ENCODE assay signal across 8 cellular contexts in the genomic region with DNA sequence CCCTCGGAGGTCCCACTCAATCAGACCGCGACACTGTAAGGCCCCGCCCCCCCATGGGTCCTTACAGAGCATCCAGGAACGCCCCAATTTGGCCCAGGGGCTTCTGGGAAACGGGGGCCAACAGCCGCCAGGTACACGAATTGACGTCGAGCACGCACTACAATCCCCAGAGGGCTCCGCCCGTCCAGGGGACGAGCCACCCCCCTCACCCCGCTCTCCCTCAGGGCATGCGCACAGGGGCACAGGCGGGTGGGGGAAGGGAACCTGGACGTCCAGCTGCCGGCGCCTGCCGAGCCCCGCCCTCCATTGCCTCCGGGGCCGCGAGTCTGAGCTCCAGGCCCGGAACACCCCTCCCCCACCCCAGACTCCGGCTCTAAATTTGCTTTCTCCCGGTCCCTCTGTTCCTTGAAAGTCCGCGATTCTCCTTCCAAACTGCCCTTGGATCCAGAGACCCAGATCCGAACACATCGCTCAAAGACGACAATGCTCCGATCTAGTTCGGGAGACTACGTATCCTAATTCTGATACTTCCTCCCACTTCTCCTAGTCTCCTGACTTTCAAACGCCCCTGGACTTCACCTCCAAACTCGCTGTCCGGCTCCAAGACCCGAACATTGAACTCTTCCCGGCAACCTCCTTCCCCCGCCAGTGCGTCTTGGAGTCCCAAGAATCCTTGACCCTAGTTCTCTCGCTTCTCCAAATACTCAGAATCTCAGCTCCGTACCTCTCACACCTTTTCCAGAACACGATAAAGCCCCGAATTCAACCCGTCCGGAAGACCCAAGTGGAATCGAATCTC. TPM values are rescaled to one million over a fixed set of nuclear protein-coding genes. Genes with fewer than 3 reads are reported as not detected.
A peak's percentile ranks its signal among the peaks of the same experiment; 100 is the strongest.
DNase-seq lines count a peak whose midpoint lies in the region; ATAC-seq lines count a peak whose summit lies in the region.

No MANE protein-coding gene starts in this region.

- H3K36me3 ChIP-seq in mesenchymal stem cell (ENCODE audit: control insufficient read depth in 1 of 2, insufficient read depth in 2 of 2, low read depth in 1 of 2, low read length in 2 of 2), result peaks cover 39% of the 10 kb centered on the region in 2 experiments

- peak overlapping the region; percentile 93 for H2BK120ac ChIP-seq in mesenchymal stem cell (ENCODE audit: low read depth, low read length)

- H3K9ac ChIP-seq in mesenchymal stem cell (ENCODE audit: low read length), result peak overlapping the region; percentile 97

- no peaks in the 10 kb centered on the region for H3K9me3 Mint-ChIP-seq in effector memory CD8-positive, alpha-beta T cell

- H3K27me3 Mint-ChIP-seq in effector memory CD8-positive, alpha-beta T cell, result no peaks in the 10 kb centered on the region

- H3K27me3 ChIP-seq in mesenchymal stem cell (ENCODE audit: control insufficient read depth in 1 of 2, insufficient read depth in 1 of 2, low read length in 2 of 2), result no peaks in the 10 kb centered on the region

- ATAC-seq in GM21360 (IDR thresholded peaks at IDR 0.05; ENCODE audit: unreplicated experiment), result peak; percentile 59
- ATAC-seq in effector memory CD8-positive, alpha-beta T cell (replicated peaks), result peak; percentile 78

- peak overlapping the region; percentile 97 to 99 for H3K18ac ChIP-seq in mesenchymal stem cell (ENCODE audit: low read depth in 1 of 2, low read length in 2 of 2)

- H3K4me2 ChIP-seq in mesenchymal stem cell (ENCODE audit: low read length, poor library complexity, severe bottlenecking), result peak overlapping the region; percentile 48

- peak overlapping the region; percentile 99 for H3K27ac ChIP-seq in mesenchymal stem cell (ENCODE audit: low read length, poor library complexity, severe bottlenecking)

- DNase-seq in CMK (ENCODE audit: low read depth) (peak; percentile 98), HT1080 (ENCODE audit: low read depth) (peak; percentile 100), NOMO-1 (lab: John Stamatoyannopoulos, UW; ENCODE audit: unreplicated experiment in 2 of 2) (peak; percentile 99), mesenchymal stem cell (peak; percentile 100)
- peak; percentile 79 to 98 (median 94) for DNase-seq in activated CD8-positive, alpha-beta memory T cell treated with anti-CD3 and anti-CD28 coated beads for 48 hours (ENCODE audit: low read depth in 2 of 3, low spot score in 2 of 3)
- peak; percentile 96 to 99 (median 97) for DNase-seq in effector memory CD8-positive, alpha-beta T cell
- peak; percentile 99 for DNase-seq in stimulated activated CD8-positive, alpha-beta memory T cell treated with anti-CD3 and anti-CD28 coated beads, Interleukin-12 subunit alpha, Interleukin-12 subunit beta, amount 100 ng/mL, for 24 hours (ENCODE audit: extremely low read depth)

- no peak overlapping the region for H2AFZ ChIP-seq in mesenchymal stem cell (ENCODE audit: low read depth, low read length)

- peak overlapping the region; percentile 93 to 96 for H3K27ac Mint-ChIP-seq in effector memory CD8-positive, alpha-beta T cell

- H3K79me1 ChIP-seq in mesenchymal stem cell (replicated peaks; ENCODE audit: low read length, poor library complexity, severe bottlenecking), result peaks cover 5% of the 10 kb centered on the region

- peak overlapping the region in 1 of 2 experiments; percentile 68 for H2BK12ac ChIP-seq in mesenchymal stem cell (ENCODE audit: low read length in 2 of 2)

- no peaks in the 10 kb centered on the region for H3K9me3 ChIP-seq in mesenchymal stem cell (ENCODE audit: control insufficient read depth, low read length)

- peak overlapping the region; percentile 69 for H4K8ac ChIP-seq in mesenchymal stem cell (ENCODE audit: low read length)

- peaks cover 20% of the 10 kb centered on the region for H3K4me1 ChIP-seq in mesenchymal stem cell (ENCODE audit: control insufficient read depth, insufficient read depth, low read depth, low read length)

- peak overlapping the region; percentile 73 to 79 for H3K14ac ChIP-seq in mesenchymal stem cell (ENCODE audit: low read length in 2 of 2)

- H3K4me1 Mint-ChIP-seq in effector memory CD8-positive, alpha-beta T cell (ENCODE audit: low read depth in 2 of 2), result peaks cover 13 to 25% of the 10 kb centered on the region in 2 donors

- H3K4ac ChIP-seq in mesenchymal stem cell (ENCODE audit: low read depth in 1 of 2, low read length in 2 of 2), result peak overlapping the region; percentile 97

- H4K91ac ChIP-seq in mesenchymal stem cell (ENCODE audit: low read length), result peak overlapping the region; percentile 90

- H3K23ac ChIP-seq in mesenchymal stem cell (ENCODE audit: low read length in 2 of 2), result peak overlapping the region in 1 of 2 experiments; percentile 70

- H3K4me3 ChIP-seq in mesenchymal stem cell (ENCODE audit: insufficient read depth in 1 of 2, low read depth in 1 of 2, low read length in 2 of 2), result peak overlapping the region; percentile 94 to 97

- peaks cover 39% of the 10 kb centered on the region for H3K36me3 Mint-ChIP-seq in effector memory CD8-positive, alpha-beta T cell (ENCODE audit: insufficient read depth)

- H2BK15ac ChIP-seq in mesenchymal stem cell (ENCODE audit: low read depth, poor library complexity, severe bottlenecking), result peak overlapping the region; percentile 91

- H3K4me3 Mint-ChIP-seq in effector memory CD8-positive, alpha-beta T cell, result peak overlapping the region; percentile 94 to 98

- under 1% methylated on average over 49 of the region's 50 CpGs for WGBS in mesenchymal stem cell

- peak overlapping the region; percentile 99 for H2AK5ac ChIP-seq in mesenchymal stem cell (ENCODE audit: low read length, severe bottlenecking)

- peak overlapping the region; percentile 95 for H2BK5ac ChIP-seq in mesenchymal stem cell (ENCODE audit: low read depth, low read length, poor library complexity, severe bottlenecking)

RNA-seq across cellular contexts. Expression of a gene that starts 0.8 kb away (rescaled TPM):
- total RNA-seq in HT1080 (2014; rRNA removed; shearing (Covaris generic)), result 8.4 and 12.0 TPM in 2 replicates
- polyA plus RNA-seq in HT1080 (2015; cell fraction: cytosol; rRNA removed), result 7.7 and 10.2 TPM in 2 replicates
- polyA plus RNA-seq in HT1080 (2015; cell fraction: nucleus; rRNA removed), result 8.3 and 9.0 TPM in 2 replicates
- 22.0 TPM for polyA plus RNA-seq in mesenchymal stem cell (2013, experiment 1 of 2)
- polyA plus RNA-seq in mesenchymal stem cell (2013, experiment 2 of 2), result 22.4 TPM

RNA-seq across cellular contexts. Expression of a gene that starts 17.5 kb away (rescaled TPM):
- 9.9 and 13.6 TPM in 2 replicates for total RNA-seq in HT1080 (2014; rRNA removed; shearing (Covaris generic))
- 10.2 and 12.1 TPM in 2 replicates for polyA plus RNA-seq in HT1080 (2015; cell fraction: cytosol; rRNA removed)
- polyA plus RNA-seq in HT1080 (2015; cell fraction: nucleus; rRNA removed), result 6.2 and 7.7 TPM in 2 replicates
- polyA plus RNA-seq in mesenchymal stem cell (2013, experiment 1 of 2), result 11.7 TPM
- 12.3 TPM for polyA plus RNA-seq in mesenchymal stem cell (2013, experiment 2 of 2)

RNA-seq across cellular contexts. Expression of a gene that starts 22.2 kb away (rescaled TPM):
- total RNA-seq in HT1080 (2014; rRNA removed; shearing (Covaris generic)), result 44.5 and 48.3 TPM in 2 replicates
- polyA plus RNA-seq in HT1080 (2015; cell fraction: cytosol; rRNA removed), result 40.3 and 48.6 TPM in 2 replicates
- 30.7 TPM in 2 replicates for polyA plus RNA-seq in HT1080 (2015; cell fraction: nucleus; rRNA removed)
- 83.8 TPM for polyA plus RNA-seq in mesenchymal stem cell (2013, experiment 1 of 2)
- 80.0 TPM for polyA plus RNA-seq in mesenchymal stem cell (2013, experiment 2 of 2)

RNA-seq across cellular contexts. Expression of a gene that starts 23.5 kb away (rescaled TPM):
- 0.23 TPM in 1 of 2 replicates, not detected in the other for total RNA-seq in HT1080 (2014; rRNA removed; shearing (Covaris generic))
- polyA plus RNA-seq in HT1080 (2015; cell fraction: cytosol; rRNA removed), result 0.03 and 0.10 TPM in 2 replicates
- polyA plus RNA-seq in HT1080 (2015; cell fraction: nucleus; rRNA removed), result 0.17 and 0.64 TPM in 2 replicates
- polyA plus RNA-seq in mesenchymal stem cell (2013, experiment 1 of 2), result 0.23 TPM
- polyA plus RNA-seq in mesenchymal stem cell (2013, experiment 2 of 2), result 0.15 TPM

RNA-seq across cellular contexts. Expression of a gene that starts 30.2 kb away (rescaled TPM):
- not detected in 2 replicates for total RNA-seq in HT1080 (2014; rRNA removed; shearing (Covaris generic))
- polyA plus RNA-seq in HT1080 (2015; cell fraction: cytosol; rRNA removed), result not detected in 2 replicates
- not detected in 2 replicates for polyA plus RNA-seq in HT1080 (2015; cell fraction: nucleus; rRNA removed)
- 2.1 TPM for polyA plus RNA-seq in mesenchymal stem cell (2013, experiment 1 of 2)
- polyA plus RNA-seq in mesenchymal stem cell (2013, experiment 2 of 2), result 1.9 TPM

Comparison
In these comparisons a context has a peak if more than half of its experiments do, and no peak if none do; other contexts are left out.
1. Peak in every context shown above with its lines: DNase-seq, ATAC-seq, H3K4me3 ChIP-seq and H3K27ac ChIP-seq.